In the genomic region with DNA sequence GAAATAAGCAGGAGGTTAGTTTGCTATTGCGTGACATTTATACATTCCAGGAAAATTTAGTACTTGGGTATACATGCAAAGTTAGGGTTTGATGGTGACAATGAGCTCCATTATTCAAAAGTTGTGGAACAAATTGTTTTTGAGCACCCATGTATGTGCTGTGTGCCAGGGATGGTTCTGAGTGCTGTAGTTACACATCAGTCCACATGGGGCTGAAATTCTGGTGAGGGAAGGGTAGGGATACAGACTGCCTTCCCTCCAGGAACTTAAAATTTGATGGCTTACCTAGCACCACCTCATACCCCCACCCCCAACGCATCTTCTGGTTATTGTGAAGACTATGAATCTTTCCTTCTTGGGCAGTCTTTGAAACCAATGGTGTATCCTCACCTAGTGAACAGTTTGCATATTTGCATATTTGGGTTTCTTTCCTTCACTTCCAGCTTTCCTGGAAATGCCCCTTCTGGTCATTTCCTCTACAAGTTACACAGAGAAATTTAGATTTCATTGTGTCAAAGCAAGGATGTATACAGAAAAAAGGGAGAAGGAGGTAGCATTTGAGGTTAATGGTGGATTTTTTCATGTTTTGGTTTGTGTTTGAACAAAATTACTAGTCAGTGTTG, we compare ENCODE assay signal across 8 cellular contexts.
DNase-seq lines count a peak whose midpoint lies in the region; ATAC-seq and TF ChIP-seq lines count a peak whose summit lies in the region.

No MANE protein-coding gene starts in this region.

- H3K4me2 ChIP-seq in neural progenitor cell = peak overlapping the region; percentile 78

- H3K9me3 Mint-ChIP-seq in neural progenitor cell = no peaks in the 10 kb centered on the region
- H3K9me3 Mint-ChIP-seq in stimulated activated memory B cell treated with anti-CD40 and anti-IgM and Interleukin-4, amounts not matched to agents 10 μg/mL and 1 μg/mL and 100 μg/mL, for 72 hours = no peaks in the 10 kb centered on the region

- TF ChIP-seq CTCF in choroid plexus epithelial cell (conservative IDR thresholded peaks at IDR 0.05; ENCODE audit: low read depth, low read length) (peak; percentile 67), neural progenitor cell (IDR thresholded peaks at IDR 0.05) (peak; percentile 53), GM20000 (IDR thresholded peaks at IDR 0.05; ENCODE audit: extremely low read depth, missing control alignments) (no peak)

- H3K4me1 ChIP-seq in neural progenitor cell = peaks cover 6% of the 10 kb centered on the region

- no peaks in the 10 kb centered on the region for H3K9me3 ChIP-seq in neural progenitor cell (ENCODE audit: low read depth)

- no peak overlapping the region for H2AFZ ChIP-seq in neural progenitor cell (replicated peaks)

- H3F3A ChIP-seq in neural progenitor cell (ENCODE audit: low read depth) = peaks cover 32% of the 10 kb centered on the region

- H3K4me1 Mint-ChIP-seq in neural progenitor cell = peaks cover 18% of the 10 kb centered on the region
- peaks cover 24% of the 10 kb centered on the region for H3K4me1 Mint-ChIP-seq in stimulated activated memory B cell treated with anti-CD40 and anti-IgM and Interleukin-4, amounts not matched to agents 10 μg/mL and 1 μg/mL and 100 μg/mL, for 72 hours

- H3K79me2 ChIP-seq in neural progenitor cell (ENCODE audit: low read depth) = peaks cover 9% of the 10 kb centered on the region

- no peak overlapping the region for H3K9ac ChIP-seq in neural progenitor cell

- no peak overlapping the region for H3K27ac ChIP-seq in neural progenitor cell

- H3K27ac Mint-ChIP-seq in neural progenitor cell = no peak overlapping the region
- no peak overlapping the region for H3K27ac Mint-ChIP-seq in stimulated activated memory B cell treated with anti-CD40 and anti-IgM and Interleukin-4, amounts not matched to agents 10 μg/mL and 1 μg/mL and 100 μg/mL, for 72 hours

- intact Hi-C loops in sciatic nerve (cut with DNase I) = no loop called here

- H3K27me3 ChIP-seq in neural progenitor cell = peaks cover 24% of the 10 kb centered on the region

- ATAC-seq in sciatic nerve = no peak
- no peak for ATAC-seq in stimulated activated memory B cell treated with anti-CD40 and anti-IgM and Interleukin-4, amounts not matched to agents 10 μg/mL and 1 μg/mL and 100 μg/mL, for 72 hours

- no peaks in the 10 kb centered on the region for H3K36me3 Mint-ChIP-seq in neural progenitor cell
- no peaks in the 10 kb centered on the region for H3K36me3 Mint-ChIP-seq in stimulated activated memory B cell treated with anti-CD40 and anti-IgM and Interleukin-4, amounts not matched to agents 10 μg/mL and 1 μg/mL and 100 μg/mL, for 72 hours

- peak; percentile 69 for DNase-seq in EL
- DNase-seq in NCI-H1105 treated with DMSO at 0.1 percent for 48 hours (lab: John Stamatoyannopoulos, UW) = peak; percentile 65
- DNase-seq in choroid plexus epithelial cell (ENCODE audit: low read depth) = peak; percentile 65
- DNase-seq in neural progenitor cell (ENCODE audit: low spot score) = peak; percentile 56
- no peak for DNase-seq in stimulated activated CD4-positive, alpha-beta T cell treated with anti-CD3 and anti-CD28 coated beads, Interleukin-4, amount 100 ng/mL, for 1 hour
- no peak for DNase-seq in sciatic nerve (ENCODE audit: low spot score)
- no peak for DNase-seq in GM20000 (ENCODE audit: low spot score)

- no peak overlapping the region for H3K4me3 ChIP-seq in choroid plexus epithelial cell (ENCODE audit: low read depth, low read length)
- no peak overlapping the region for H3K4me3 ChIP-seq in neural progenitor cell

- H4K20me1 ChIP-seq in neural progenitor cell (ENCODE audit: low read depth) = peaks cover 6% of the 10 kb centered on the region

- no peaks in the 10 kb centered on the region for H3K36me3 ChIP-seq in neural progenitor cell

- H3K4me3 Mint-ChIP-seq in neural progenitor cell = peak overlapping the region; percentile 95
- no peak overlapping the region for H3K4me3 Mint-ChIP-seq in stimulated activated memory B cell treated with anti-CD40 and anti-IgM and Interleukin-4, amounts not matched to agents 10 μg/mL and 1 μg/mL and 100 μg/mL, for 72 hours

- peaks cover 3% of the 10 kb centered on the region for H3K27me3 Mint-ChIP-seq in neural progenitor cell (ENCODE audit: insufficient read depth, low read depth)
- peaks cover 68% of the 10 kb centered on the region for H3K27me3 Mint-ChIP-seq in stimulated activated memory B cell treated with anti-CD40 and anti-IgM and Interleukin-4, amounts not matched to agents 10 μg/mL and 1 μg/mL and 100 μg/mL, for 72 hours

Comparison
In these comparisons a context has a peak if more than half of its experiments do, and no peak if none do; other contexts are left out.
1. DNase-seq: peak in EL (single experiment), NCI-H1105 treated with DMSO at 0.1 percent for 48 hours (single experiment), choroid plexus epithelial cell (single experiment) and neural progenitor cell (single experiment); none in stimulated activated CD4-positive, alpha-beta T cell treated with anti-CD3 and anti-CD28 coated beads, Interleukin-4, amount 100 ng/mL, for 1 hour (single experiment), sciatic nerve (single experiment) and GM20000 (single experiment).